In the genomic region with DNA sequence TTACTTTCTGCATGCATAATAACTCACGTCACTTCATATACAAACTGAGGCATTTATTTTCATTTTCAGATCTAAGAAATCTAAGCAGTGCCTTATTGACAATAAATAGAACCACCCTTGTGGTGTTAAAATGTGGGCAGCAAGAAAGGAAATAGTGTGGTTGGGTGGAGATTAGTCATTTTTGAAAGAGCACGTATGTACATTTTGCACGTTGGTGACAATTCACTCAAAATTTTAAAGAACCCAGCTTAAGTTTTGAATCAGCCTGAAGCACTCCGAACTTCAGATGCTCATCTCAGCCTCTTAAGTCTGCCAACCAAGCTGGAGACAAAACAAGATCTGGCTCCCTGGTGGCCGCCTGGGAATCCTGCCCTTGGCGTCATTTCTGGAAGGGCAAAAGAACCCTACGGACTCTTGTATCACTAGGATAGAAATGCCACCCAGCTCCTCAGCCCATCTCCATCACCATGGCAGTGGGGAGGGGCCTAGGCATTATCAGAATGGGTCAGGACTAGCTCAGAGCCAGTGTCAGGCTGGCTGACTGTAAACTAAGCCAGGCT, we compare ENCODE assay signal across 8 cellular contexts.
DNase-seq lines count a peak whose midpoint lies in the region; ATAC-seq and TF ChIP-seq lines count a peak whose summit lies in the region.

No MANE protein-coding gene starts in this region.

- peak overlapping the region; percentile 81 for H3K4me2 ChIP-seq in Loucy (ENCODE audit: low read depth, low read length, poor library complexity, severe bottlenecking)

- no peak for TF ChIP-seq CTCF in Loucy (conservative IDR thresholded peaks at IDR 0.05; ENCODE audit: low read length)

- no peak overlapping the region for H3K9ac ChIP-seq in Loucy (ENCODE audit: low read depth, low read length, poor library complexity, severe bottlenecking)

- H3K4me3 ChIP-seq in Loucy (ENCODE audit: low read length, poor library complexity, severe bottlenecking): peak overlapping the region; percentile 60

- DNase-seq in ELR (ENCODE audit: low read depth) (peak; percentile 63), HuH-7.5 (ENCODE audit: low spot score) (no peak), SKM-1 treated with dmso at 0.1 percent for 144 hours (lab: John Stamatoyannopoulos, UW; ENCODE audit: unreplicated experiment) (no peak), HK-2 (ENCODE audit: unreplicated experiment) (no peak)
- DNase-seq in activated effector memory CD4-positive, alpha-beta T cell treated with Interleukin-2 at 50 U/mL for 16 hours: peak; percentile 37
- DNase-seq in stimulated activated CD4-positive, alpha-beta T cell treated with anti-CD3 and anti-CD28 coated beads, TNF-alpha, amount 100 ng/mL, for 24 hours (ENCODE audit: low read depth in 3 of 3): peak; percentile 19 to 41 (median 20)

- no peaks in the 10 kb centered on the region for H4K20me1 ChIP-seq in Loucy (ENCODE audit: insufficient read depth, low read length, poor library complexity, severe bottlenecking)

- H3K4me1 ChIP-seq in Loucy (ENCODE audit: insufficient read depth, low read length, poor library complexity, severe bottlenecking): peaks cover 30% of the 10 kb centered on the region

- ATAC-seq in GM21717 (IDR thresholded peaks at IDR 0.05; ENCODE audit: unreplicated experiment): peak; percentile 85

- no peaks in the 10 kb centered on the region for H3K36me3 ChIP-seq in Loucy (ENCODE audit: insufficient read depth, low read length)

- H3K79me2 ChIP-seq in Loucy (ENCODE audit: insufficient read depth, low read length): no peaks in the 10 kb centered on the region

- H3K27me3 ChIP-seq in Loucy (ENCODE audit: insufficient read depth, low read length, poor library complexity, severe bottlenecking): no peaks in the 10 kb centered on the region

- peak overlapping the region; percentile 67; the same call in 1 of the 2 replicates for H2AFZ ChIP-seq in Loucy (ENCODE audit: low read length)

- H3K9me3 ChIP-seq in Loucy (ENCODE audit: insufficient read depth, low read depth, low read length): no peaks in the 10 kb centered on the region

- no peaks in the 10 kb centered on the region for H3F3A ChIP-seq in Loucy (ENCODE audit: low read depth)

- no peaks in the 10 kb centered on the region for H3K9me2 ChIP-seq in Loucy (replicated peaks; ENCODE audit: low read depth, low read length)

Comparison
In these comparisons a context has a peak if more than half of its experiments do, and no peak if none do; other contexts are left out.
1. DNase-seq: peak in ELR (single experiment), activated effector memory CD4-positive, alpha-beta T cell treated with Interleukin-2 at 50 U/mL for 16 hours (single experiment) and stimulated activated CD4-positive, alpha-beta T cell treated with anti-CD3 and anti-CD28 coated beads, TNF-alpha, amount 100 ng/mL, for 24 hours (3 of 3); none in HuH-7.5 (single experiment), SKM-1 treated with dmso at 0.1 percent for 144 hours (single experiment) and HK-2 (single experiment).